Comparison of ENCODE assay signal across 11 cellular contexts in the genomic region with DNA sequence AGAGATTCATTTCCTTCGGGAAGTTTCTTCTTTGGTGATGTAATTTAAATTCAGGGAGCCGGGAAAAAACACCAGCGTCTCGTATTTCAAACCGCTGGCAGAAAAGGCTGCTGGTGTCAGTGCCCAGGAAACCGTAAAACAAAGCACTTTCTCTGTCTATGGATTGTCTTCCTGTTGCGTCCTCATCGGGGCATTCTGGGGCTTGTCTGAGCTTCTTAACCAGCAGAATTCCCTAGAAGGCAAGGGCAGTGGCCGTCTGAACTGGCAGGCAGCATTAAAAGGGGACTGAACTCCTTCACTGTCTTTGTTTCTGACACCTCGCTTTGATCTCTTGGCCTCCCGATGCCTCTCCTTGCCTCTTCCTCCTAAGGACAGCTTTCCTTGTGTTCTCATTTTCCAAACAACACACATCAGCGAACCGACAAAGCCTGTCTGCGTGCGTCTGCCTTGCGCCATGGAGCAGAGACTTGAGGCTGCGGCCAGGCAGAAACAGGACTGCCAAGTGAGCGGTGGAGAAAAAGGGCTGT.
A peak's percentile ranks its signal among the peaks of the same experiment; 100 is the strongest.
DNase-seq lines count a peak whose midpoint lies in the region; ATAC-seq and TF ChIP-seq lines count a peak whose summit lies in the region.
"Had no signal": no experiment of that assay in that cellular context is flagged by ENCODE, and none has a peak within 500 bp of the region (broad histone marks: within the 10 kb centered on the region; RNA-seq: fewer than 3 reads in every experiment).

No MANE protein-coding gene starts in this region.

- no peaks in the 10 kb centered on the region for H3K9me3 Mint-ChIP-seq in progenitor cell of endocrine pancreas (ENCODE audit: low read depth)
- H3K9me3 Mint-ChIP-seq: CD8-positive, alpha-beta T cell had no signal

- H3K4me3 ChIP-seq in A673 (ENCODE audit: low read depth, low read length, poor library complexity, severe bottlenecking) = no peak overlapping the region
- H3K4me3 ChIP-seq in astrocyte of the spinal cord (ENCODE audit: low read depth, low read length) = no peak overlapping the region

- CTCF ChIA-PET in A673 (lab: Charles Lee) = no interaction called here

- no peaks in the 10 kb centered on the region for H3K27me3 ChIP-seq in A673 (replicated peaks; ENCODE audit: insufficient read depth, low read depth, low read length, poor library complexity)

- H3K4me3 Mint-ChIP-seq in progenitor cell of endocrine pancreas (ENCODE audit: low read depth) = no peak overlapping the region
- H3K4me3 Mint-ChIP-seq: CD8-positive, alpha-beta T cell had no signal

- intact Hi-C loops in A673 (cut with micrococcal nuclease; ENCODE audit: unreplicated experiment) = no loop called here

- in situ Hi-C loops in astrocyte of the spinal cord (cut with HindIII; ENCODE audit: low sequenced_read_pairs) = no loop called here

- no peak for ATAC-seq in HG03045 (IDR thresholded peaks at IDR 0.05; ENCODE audit: unreplicated experiment)
- ATAC-seq: CD8-positive, alpha-beta T cell had no signal

- POLR2A ChIA-PET in A673 (lab: Charles Lee; ENCODE audit: low non-redundant PET) = no interaction called here

- peaks cover 13% of the 10 kb centered on the region for H3K4me1 ChIP-seq in A673 (ENCODE audit: insufficient read depth, low read length, poor library complexity, severe bottlenecking)

- H3K36me3 Mint-ChIP-seq in progenitor cell of endocrine pancreas (ENCODE audit: insufficient read depth) = no peaks in the 10 kb centered on the region
- H3K36me3 Mint-ChIP-seq: CD8-positive, alpha-beta T cell had no signal

- H3K27me3 Mint-ChIP-seq in progenitor cell of endocrine pancreas = peaks cover 21% of the 10 kb centered on the region

- DNase-seq in A673 (ENCODE audit: low spot score) = peak; percentile 71
- peak; percentile 84 for DNase-seq in NCI-H1092 treated with DMSO at 0.1 percent for 48 hours (lab: John Stamatoyannopoulos, UW)
- DNase-seq in astrocyte of the spinal cord (ENCODE audit: low read depth, low spot score) = peak; percentile 85
- DNase-seq in kidney tubule cell (ENCODE audit: low spot score) = peak; percentile 74
- DNase-seq in HuH-7.5 (ENCODE audit: low spot score) = no peak
- DNase-seq in mucosa of gallbladder (ENCODE audit: low spot score) = no peak
- DNase-seq in progenitor cell of endocrine pancreas (ENCODE audit: low spot score, unreplicated experiment) = no peak
- DNase-seq: activated T-cell treated with anti-CD3 and anti-CD28 coated beads, Interleukin-2, amount 50 U/mL, for 48 hours had no signal

- peaks cover 2% of the 10 kb centered on the region for H3K4me1 Mint-ChIP-seq in progenitor cell of endocrine pancreas (ENCODE audit: low read depth)

- H3K36me3 ChIP-seq in A673 (ENCODE audit: insufficient read depth, low read length, poor library complexity, severe bottlenecking) = no peaks in the 10 kb centered on the region
- H3K36me3 ChIP-seq: neutrophil had no signal

- no peak overlapping the region for H3K27ac Mint-ChIP-seq in progenitor cell of endocrine pancreas
- H3K27ac Mint-ChIP-seq: CD8-positive, alpha-beta T cell had no signal

- peak overlapping the region; percentile 68 for H3K27ac ChIP-seq in A673 (ENCODE audit: low read depth, low read length, poor library complexity, severe bottlenecking)
- H3K27ac ChIP-seq: neutrophil had no signal

- no peak for TF ChIP-seq CTCF in A673 (conservative IDR thresholded peaks at IDR 0.05; ENCODE audit: low read depth, low read length)
- no peak for TF ChIP-seq CTCF in astrocyte of the spinal cord (IDR thresholded peaks at IDR 0.05; ENCODE audit: low read depth, low read length)
- TF ChIP-seq CTCF in progenitor cell of endocrine pancreas (IDR thresholded peaks at IDR 0.05; ENCODE audit: unreplicated experiment) = no peak

- H3K9me3 ChIP-seq in A673 (ENCODE audit: low read depth, low read length, poor library complexity, severe bottlenecking) = no peaks in the 10 kb centered on the region
- H3K9me3 ChIP-seq: neutrophil had no signal

- no TSS peak for BruUV-seq in A673 (replicated peaks; lab: Mats Ljungman, UMichigan)

Comparison
In these comparisons a context has a peak if more than half of its experiments do, and no peak if none do; other contexts are left out.
1. DNase-seq: peak in A673 (single experiment), NCI-H1092 treated with DMSO at 0.1 percent for 48 hours (single experiment), astrocyte of the spinal cord (single experiment) and kidney tubule cell (single experiment); none in HuH-7.5 (single experiment), mucosa of gallbladder (single experiment) and progenitor cell of endocrine pancreas (single experiment).